Comparison of ENCODE assay signal across 11 cellular contexts in the genomic region with DNA sequence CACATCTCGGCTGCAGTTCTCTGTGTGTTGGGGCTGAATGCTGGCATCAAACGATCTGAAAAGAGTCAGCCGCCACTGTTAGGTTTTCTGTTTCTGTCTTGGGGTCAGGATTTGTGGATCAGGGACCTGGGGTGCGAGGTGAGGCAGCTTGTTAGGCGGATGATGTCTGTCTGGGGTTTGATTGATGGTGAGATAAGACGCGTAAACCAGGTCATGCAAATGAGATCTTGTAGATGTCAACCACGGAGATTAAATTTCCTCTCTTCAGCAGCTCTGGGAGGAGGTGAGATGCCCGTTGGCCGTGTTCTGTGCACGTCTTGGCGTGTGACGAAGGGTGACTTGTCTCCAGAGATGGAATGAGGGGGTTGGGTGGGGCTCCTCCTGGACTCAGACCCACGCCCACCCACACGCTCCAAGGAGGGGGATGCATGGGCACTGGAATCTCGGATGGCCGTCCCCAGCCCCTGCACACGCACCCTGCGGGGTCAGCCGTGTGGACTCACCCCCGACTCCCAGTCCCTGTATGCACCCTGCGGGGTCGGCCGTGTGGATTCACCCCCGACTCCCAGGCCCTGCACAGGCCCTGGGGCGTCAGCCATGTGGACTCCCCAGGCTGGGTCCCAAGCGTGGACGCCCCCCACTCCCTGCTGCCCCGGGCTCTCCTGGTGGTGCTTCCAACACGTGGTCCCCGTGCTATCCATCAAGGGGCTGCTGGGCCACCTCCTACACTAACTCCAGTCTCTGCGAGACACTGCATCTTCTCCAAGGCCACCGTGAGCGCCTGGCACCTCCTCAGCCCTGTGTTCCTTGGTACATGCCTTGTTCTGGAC. TPM values are rescaled to one million over a fixed set of nuclear protein-coding genes. Genes with fewer than 3 reads are reported as not detected.
DNase-seq lines count a peak whose midpoint lies in the region; ATAC-seq, FAIRE-seq and TF ChIP-seq lines count a peak whose summit lies in the region.
"Had no signal": no experiment of that assay in that cellular context is flagged by ENCODE, and none has a peak within 500 bp of the region (broad histone marks: within the 10 kb centered on the region; RNA-seq: fewer than 3 reads in every experiment).

No MANE protein-coding gene starts in this region.

- intact Hi-C loops in kidney (cut with DNase I) (no loop called here), sciatic nerve (cut with DNase I) (no loop called here)

- H3K4me1 ChIP-seq in Peyer's patch (no peaks in the 10 kb centered on the region), kidney (ENCODE audit: control insufficient read depth in 1 of 2, insufficient read depth in 1 of 2, low read depth in 1 of 2, low read length in 2 of 2) (peaks cover 0 to 14% of the 10 kb centered on the region in 2 donors)

- TF ChIP-seq CTCF in Peyer's patch (IDR thresholded peaks at IDR 0.05) (no peak), kidney (IDR thresholded peaks at IDR 0.05; ENCODE audit: borderline replicate concordance, extremely low read depth, insufficient read depth) (no peak)

- H3K27ac ChIP-seq in Peyer's patch, result peak overlapping the region in 3 of 4 donors; percentile 32 to 57 (median 39)
- no peak overlapping the region for H3K27ac ChIP-seq in kidney (ENCODE audit: low read depth in 2 of 2, low read length in 2 of 2)

- H3K4me3 ChIP-seq in Peyer's patch, result no peak overlapping the region
- H3K4me3 ChIP-seq in kidney (ENCODE audit: low read length in 2 of 2), result no peak overlapping the region
- H3K4me3 ChIP-seq: smooth muscle cell had no signal

- ATAC-seq in GM21447 (IDR thresholded peaks at IDR 0.05; ENCODE audit: unreplicated experiment), result no peak
- no peak for ATAC-seq in sciatic nerve
- no peak for ATAC-seq in HG03460 (IDR thresholded peaks at IDR 0.05; ENCODE audit: unreplicated experiment)

- FAIRE-seq in kidney (lab: Jason Lieb, UNC), result no peak
- FAIRE-seq: islet of Langerhans had no signal

- H3K9me3 ChIP-seq in Peyer's patch (no peaks in the 10 kb centered on the region), kidney (ENCODE audit: control insufficient read depth in 1 of 2, low read length in 2 of 2) (no peaks in the 10 kb centered on the region)

- no peak overlapping the region for H3K9ac ChIP-seq in kidney (ENCODE audit: low read length in 2 of 2)

- no peaks in the 10 kb centered on the region for H3K27me3 ChIP-seq in Peyer's patch

- peaks cover 0 to 77% (median 0%) of the 10 kb centered on the region in 3 donors for H3K36me3 ChIP-seq in Peyer's patch
- H3K36me3 ChIP-seq in kidney (ENCODE audit: control insufficient read depth in 1 of 2, insufficient read depth in 2 of 2, low read length in 2 of 2), result peaks cover 6 to 14% of the 10 kb centered on the region in 2 donors

- DNase-seq in Peyer's patch (peak in 1 of 3 donors; percentile 32), kidney (peak; percentile 66), SIG-M5 (lab: John Stamatoyannopoulos, UW) (no peak), sciatic nerve (ENCODE audit: low spot score) (no peak)
- peak; percentile 71 for DNase-seq in activated CD8-positive, alpha-beta memory T cell treated with anti-CD3 and anti-CD28 coated beads, Interleukin-2, amount 50 U/mL, for 48 hours
- DNase-seq in stimulated activated CD8-positive, alpha-beta memory T cell treated with anti-CD3 and anti-CD28 coated beads, Interleukin-12 subunit alpha, Interleukin-12 subunit beta, amount 100 ng/mL, for 4 hours (ENCODE audit: low read depth), result peak; percentile 46
- DNase-seq: NCI-H2081 had no signal

- TF ChIP-seq POLR2A in Peyer's patch (IDR thresholded peaks at IDR 0.05), result no peak

RNA-seq across cellular contexts. Expression of a gene that starts 16.0 kb away (rescaled TPM):
- total RNA-seq in Peyer's patch (100 to 1,000 TPM in 1 of 4 donors, 10 to 100 TPM in 3; 42.2 to 118 (median 77.7) TPM), kidney (32.5 TPM), sciatic nerve (33.5 TPM)
- 5.2 TPM for polyA plus RNA-seq in kidney (ENCODE audit: insufficient read depth, low read depth, low replicate concordance)

RNA-seq across cellular contexts. Expression of a gene that starts 41.3 kb away (rescaled TPM):
- 100 to 1,000 TPM; 112 to 200 (median 143) TPM for total RNA-seq in Peyer's patch
- total RNA-seq in kidney, result 75.2 TPM
- 65.0 TPM for polyA plus RNA-seq in kidney (ENCODE audit: insufficient read depth, low read depth, low replicate concordance)
- total RNA-seq in sciatic nerve, result 68.6 TPM

Comparison
In these comparisons a context has a peak if more than half of its experiments do, and no peak if none do; other contexts are left out.
1. DNase-seq: peak in activated CD8-positive, alpha-beta memory T cell treated with anti-CD3 and anti-CD28 coated beads, Interleukin-2, amount 50 U/mL, for 48 hours (single experiment), kidney (single experiment) and stimulated activated CD8-positive, alpha-beta memory T cell treated with anti-CD3 and anti-CD28 coated beads, Interleukin-12 subunit alpha, Interleukin-12 subunit beta, amount 100 ng/mL, for 4 hours (single experiment); none in SIG-M5 (single experiment) and sciatic nerve (single experiment).
2. H3K27ac ChIP-seq: peak in Peyer's patch (3 of 4); none in kidney (0 of 2).